Comparison of ENCODE assay signal across 8 cellular contexts in the genomic region with DNA sequence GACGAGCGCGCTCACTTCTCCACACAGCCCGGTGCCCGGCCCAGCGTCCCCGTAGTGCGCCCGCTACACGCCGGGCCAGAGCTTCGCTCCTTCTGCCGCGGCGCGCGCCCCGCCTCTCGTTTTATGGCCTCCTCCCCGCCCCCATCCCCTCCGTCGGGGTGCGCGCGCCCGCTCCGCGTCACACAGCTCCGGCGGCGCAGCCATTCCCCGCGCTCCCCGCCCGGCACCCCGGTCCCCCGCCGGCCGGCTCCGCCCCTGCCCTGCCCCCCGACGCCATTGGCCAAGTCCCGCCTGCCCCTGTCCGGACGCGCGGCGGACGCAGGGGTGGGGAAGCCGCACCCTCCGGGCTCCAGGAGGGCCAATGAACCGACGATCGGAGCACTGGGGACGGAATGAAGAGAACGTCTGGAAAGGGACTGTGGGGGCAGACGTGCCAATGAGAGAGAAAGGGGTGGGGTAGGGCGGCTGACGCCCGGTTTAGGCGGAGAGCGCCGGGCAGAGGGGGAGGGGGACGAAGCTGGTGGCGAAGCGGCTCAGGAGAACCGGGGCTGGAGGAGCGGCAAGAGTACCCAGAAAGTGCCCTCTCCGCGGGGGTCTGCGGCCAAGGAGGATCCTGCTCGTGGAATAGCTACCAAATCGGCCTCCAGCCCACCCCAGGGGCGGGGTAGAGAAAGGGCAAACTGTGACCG. TPM values are rescaled to one million over a fixed set of nuclear protein-coding genes. Genes with fewer than 3 reads are reported as not detected.
DNase-seq lines count a peak whose midpoint lies in the region; ATAC-seq and TF ChIP-seq lines count a peak whose summit lies in the region.

Gene TOB1, minus strand, starts transcription at position 94 of the 689 bp plus-strand sequence. CDS start 2,337 bp downstream, outside the sequence.

- peak; percentile 98 for TF ChIP-seq POLR2A in right lobe of liver (IDR thresholded peaks at IDR 0.05)

- ATAC-seq in GM19397 (IDR thresholded peaks at IDR 0.05; ENCODE audit: unreplicated experiment) (peak; percentile 72), HG03565 (IDR thresholded peaks at IDR 0.05; ENCODE audit: unreplicated experiment) (peak; percentile 44), right lobe of liver (peak; percentile 73 to 88 (median 77))

- no peaks in the 10 kb centered on the region for H3K27me3 ChIP-seq in right lobe of liver

- H3K27ac ChIP-seq in right lobe of liver: peak within 1 kb of the TSS; percentile 97 to 100 (median 99)

- no peak for TF ChIP-seq CTCF in right lobe of liver (IDR thresholded peaks at IDR 0.05)

- 0% methylated on average over 19 of the region's 75 CpGs for WGBS in right lobe of liver (ENCODE audit: insufficient coverage, low coverage, low lambda C conversion rate, missing lambda C conversion rate)

- peaks cover 24% of the 10 kb centered on the region for H3K4me1 Mint-ChIP-seq in dendritic cell treated with granulocyte-macrophage colony-stimulating factor and Interleukin-4, amounts not matched to agents 40 ng/mL and 50 ng/mL, for 4 days (ENCODE audit: low read depth)

- H3K36me3 Mint-ChIP-seq in dendritic cell treated with granulocyte-macrophage colony-stimulating factor and Interleukin-4, amounts not matched to agents 40 ng/mL and 50 ng/mL, for 4 days (ENCODE audit: low read depth): peaks cover 48% of the 10 kb centered on the region

- intact Hi-C loops in dendritic cell treated with granulocyte-macrophage colony-stimulating factor and Interleukin-4, amounts not matched to agents 40 ng/mL and 50 ng/mL, for 4 days (cut with micrococcal nuclease): loop anchor here (1.0 to 10.0 kb wide), 4 partner anchors 51 to 258 kb away; partner anchors contain the start of gene SPAG9
- intact Hi-C loops in right lobe of liver (cut with DNase I): loop anchor here in 1 of 2 donors (5.0 kb wide), 1 partner anchor 81 kb away; no protein-coding TSS in a partner anchor

- H3K4me3 ChIP-seq in right lobe of liver: peak within 1 kb of the TSS; percentile 77 to 79 (median 78)

- H3K4me1 ChIP-seq in right lobe of liver: peaks cover 0 to 12% (median 3%) of the 10 kb centered on the region in 4 donors

- H3K27me3 Mint-ChIP-seq in dendritic cell treated with granulocyte-macrophage colony-stimulating factor and Interleukin-4, amounts not matched to agents 40 ng/mL and 50 ng/mL, for 4 days: no peaks in the 10 kb centered on the region

- H3K9me3 Mint-ChIP-seq in dendritic cell treated with granulocyte-macrophage colony-stimulating factor and Interleukin-4, amounts not matched to agents 40 ng/mL and 50 ng/mL, for 4 days: no peaks in the 10 kb centered on the region

- H3K4me3 Mint-ChIP-seq in dendritic cell treated with granulocyte-macrophage colony-stimulating factor and Interleukin-4, amounts not matched to agents 40 ng/mL and 50 ng/mL, for 4 days: peak within 1 kb of the TSS; percentile 94

- no peaks in the 10 kb centered on the region for H3K9me3 ChIP-seq in right lobe of liver

- DNase-seq in CD1c-positive myeloid dendritic cell (ENCODE audit: extremely low spot score): peak; percentile 98
- peak; percentile 100 for DNase-seq in NCI-H774 (lab: John Stamatoyannopoulos, UW)
- peak; percentile 93 for DNase-seq in activated CD4-positive, alpha-beta T cell treated with anti-CD3 and anti-CD28 coated beads, Interleukin-2, amount 50 U/mL, for 4 hours
- peak; percentile 99 to 100 (median 100) for DNase-seq in right lobe of liver
- DNase-seq in stimulated activated CD4-positive, alpha-beta T cell treated with anti-CD3 and anti-CD28 coated beads, Interleukin-4, amount 100 ng/mL, for 24 hours: peak; percentile 95

- peaks cover 0 to 24% (median 13%) of the 10 kb centered on the region in 4 donors for H3K36me3 ChIP-seq in right lobe of liver

- peak within 1 kb of the TSS; percentile 98 for H3K27ac Mint-ChIP-seq in dendritic cell treated with granulocyte-macrophage colony-stimulating factor and Interleukin-4, amounts not matched to agents 40 ng/mL and 50 ng/mL, for 4 days

RNA-seq across cellular contexts. Expression of gene TOB1, which starts in this region (rescaled TPM):
- total RNA-seq in right lobe of liver: 100 to 1,000 TPM in 3 of 6 experiments, 10 to 100 TPM in 3; 36.2 to 222 (median 82.1) TPM

Comparison
In these comparisons a context has a peak if more than half of its experiments do, and no peak if none do; other contexts are left out.
1. Peak in every context shown above with its lines: DNase-seq, ATAC-seq, H3K4me3 ChIP-seq and H3K27ac ChIP-seq.